ENCODE assay signal across 8 cellular contexts in the genomic region with DNA sequence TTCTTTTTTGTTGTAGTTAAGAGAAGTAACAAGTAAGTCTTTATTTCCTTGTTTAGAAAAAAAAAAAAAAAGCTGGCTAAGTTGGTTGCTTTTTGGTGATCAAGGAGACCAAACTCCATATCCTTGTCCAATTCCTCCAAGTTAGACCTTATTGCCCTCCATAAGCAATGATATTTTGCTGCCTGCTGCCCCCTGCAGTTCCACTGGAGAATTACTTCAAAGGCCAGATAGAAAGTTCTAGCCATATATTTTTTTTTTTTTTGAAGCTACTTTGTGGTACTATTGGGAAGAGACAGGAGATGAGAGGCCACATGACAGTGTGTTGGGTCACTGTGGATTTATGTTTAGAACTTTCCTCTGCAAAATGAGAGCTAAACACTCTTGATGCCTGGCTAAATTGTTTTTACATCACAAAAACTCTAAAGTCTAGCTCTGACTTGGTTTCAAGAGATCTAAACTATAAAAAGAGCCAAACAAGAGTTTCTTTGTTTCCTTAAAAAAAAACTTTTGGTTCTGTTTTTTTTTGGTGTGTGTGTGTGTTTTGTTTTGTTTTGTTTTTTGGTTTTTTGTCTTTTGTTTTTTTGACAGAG.
A peak's percentile ranks its signal among the peaks of the same experiment; 100 is the strongest.
DNase-seq lines count a peak whose midpoint lies in the region; ATAC-seq, FAIRE-seq and TF ChIP-seq lines count a peak whose summit lies in the region.

No MANE protein-coding gene starts in this region.

- no peak for TF ChIP-seq POLR2A in prostate gland (IDR thresholded peaks at IDR 0.05)

- H3K4me1 Mint-ChIP-seq in CD4-positive, CD25-positive, alpha-beta regulatory T cell: peaks cover 0 to 3% (median 0%) of the 10 kb centered on the region in 4 donors
- no peaks in the 10 kb centered on the region for H3K4me1 Mint-ChIP-seq in astrocyte (ENCODE audit: low read depth, unreplicated experiment)

- intact Hi-C loops in prostate gland (cut with DNase I): no loop called here

- peak; percentile 74 for TF ChIP-seq CTCF in astrocyte (IDR thresholded peaks at IDR 0.05; ENCODE audit: insufficient read depth, low read depth, low read length)
- TF ChIP-seq CTCF in kidney epithelial cell (IDR thresholded peaks at IDR 0.05; ENCODE audit: insufficient read depth, low read length, poor library complexity, severe bottlenecking): peak; percentile 58
- peak in 1 of 4 experiments; percentile 32 for TF ChIP-seq CTCF in prostate gland (IDR thresholded peaks at IDR 0.05)

- no peak for FAIRE-seq in astrocyte (lab: Jason Lieb, UNC)

- no peaks in the 10 kb centered on the region for H4K20me1 ChIP-seq in astrocyte (ENCODE audit: insufficient read depth, low read length)

- no peak for ATAC-seq in CD4-positive, CD25-positive, alpha-beta regulatory T cell (ENCODE audit: low read depth in 2 of 2)
- ATAC-seq in GM21528 (IDR thresholded peaks at IDR 0.05; ENCODE audit: low FRiP score, unreplicated experiment) (peak; percentile 67), HG03469 (IDR thresholded peaks at IDR 0.05; ENCODE audit: unreplicated experiment) (no peak)

- H3K27ac ChIP-seq in CD4-positive, CD25-positive, alpha-beta regulatory T cell (ENCODE audit: insufficient read depth, low read length, poor library complexity, severe bottlenecking): no peak overlapping the region
- H3K27ac ChIP-seq in SJCRH30 (no peak overlapping the region), astrocyte (ENCODE audit: low read depth, low read length) (no peak overlapping the region), prostate gland (no peak overlapping the region)

- H3K9ac ChIP-seq in astrocyte (ENCODE audit: low read length): no peak overlapping the region

- no peak overlapping the region for H3K4me2 ChIP-seq in astrocyte (ENCODE audit: low read length)

- no peaks in the 10 kb centered on the region for H3K36me3 Mint-ChIP-seq in CD4-positive, CD25-positive, alpha-beta regulatory T cell
- peaks cover 3% of the 10 kb centered on the region for H3K36me3 Mint-ChIP-seq in astrocyte (ENCODE audit: low read depth, unreplicated experiment)

- no peak overlapping the region for H3K4me3 ChIP-seq in CD4-positive, CD25-positive, alpha-beta regulatory T cell (ENCODE audit: low read depth, low read length)
- no peak overlapping the region for H3K4me3 ChIP-seq in SJCRH30
- H3K4me3 ChIP-seq in astrocyte (ENCODE audit: insufficient read depth, low read depth, low read length): no peak overlapping the region
- H3K4me3 ChIP-seq in kidney epithelial cell (ENCODE audit: low read depth, low read length): no peak overlapping the region
- H3K4me3 ChIP-seq in prostate gland: no peak overlapping the region

- peaks cover 5% of the 10 kb centered on the region for H3K27me3 Mint-ChIP-seq in CD4-positive, CD25-positive, alpha-beta regulatory T cell
- H3K27me3 Mint-ChIP-seq in astrocyte (ENCODE audit: low read depth, unreplicated experiment): no peaks in the 10 kb centered on the region

- H3K9me3 ChIP-seq in CD4-positive, CD25-positive, alpha-beta regulatory T cell (ENCODE audit: control insufficient read depth in 2 of 2, low read length in 2 of 2): no peaks in the 10 kb centered on the region
- H3K9me3 ChIP-seq in SJCRH30 (replicated peaks) (peaks cover 10% of the 10 kb centered on the region), astrocyte (ENCODE audit: insufficient read depth, low read depth, low read length) (no peaks in the 10 kb centered on the region), prostate gland (no peaks in the 10 kb centered on the region)

- DNase-seq in CD4-positive, CD25-positive, alpha-beta regulatory T cell: peak in 2 of 3 donors; percentile 11 to 52
- peak; percentile 69 to 89 for DNase-seq in SJCRH30
- no peak for DNase-seq in astrocyte (ENCODE audit: low read depth)
- no peak for DNase-seq in kidney epithelial cell (ENCODE audit: low read depth)
- peak; percentile 19 for DNase-seq in stimulated activated CD8-positive, alpha-beta memory T cell treated with anti-CD3 and anti-CD28 coated beads, Interleukin-7, amount 100 ng/mL, for 24 hours (ENCODE audit: low read depth)
- no peak for DNase-seq in prostate gland (ENCODE audit: low spot score)

- H3K27me3 ChIP-seq in CD4-positive, CD25-positive, alpha-beta regulatory T cell (ENCODE audit: control insufficient read depth, insufficient read depth, low read length): no peaks in the 10 kb centered on the region
- no peaks in the 10 kb centered on the region for H3K27me3 ChIP-seq in SJCRH30
- no peaks in the 10 kb centered on the region for H3K27me3 ChIP-seq in astrocyte (ENCODE audit: insufficient read depth, low read length)
- H3K27me3 ChIP-seq in kidney epithelial cell (ENCODE audit: control insufficient read depth, insufficient read depth, low read length): no peaks in the 10 kb centered on the region
- H3K27me3 ChIP-seq in prostate gland (replicated peaks; ENCODE audit: insufficient read depth): no peaks in the 10 kb centered on the region

- no peaks in the 10 kb centered on the region for H3K9me3 Mint-ChIP-seq in CD4-positive, CD25-positive, alpha-beta regulatory T cell
- H3K9me3 Mint-ChIP-seq in astrocyte (ENCODE audit: unreplicated experiment): peaks cover 1% of the 10 kb centered on the region

- H3K36me3 ChIP-seq in CD4-positive, CD25-positive, alpha-beta regulatory T cell (ENCODE audit: control insufficient read depth, insufficient read depth, low read length): no peaks in the 10 kb centered on the region
- H3K36me3 ChIP-seq in SJCRH30 (no peaks in the 10 kb centered on the region; the same call in 1 of the 2 replicates), astrocyte (ENCODE audit: insufficient read depth, low read length) (peaks cover 9% of the 10 kb centered on the region), kidney epithelial cell (ENCODE audit: control insufficient read depth, insufficient read depth, low read length) (no peaks in the 10 kb centered on the region), prostate gland (no peaks in the 10 kb centered on the region)

- H3K79me2 ChIP-seq in astrocyte (ENCODE audit: insufficient read depth, low read length): no peaks in the 10 kb centered on the region

- H3K27ac Mint-ChIP-seq in CD4-positive, CD25-positive, alpha-beta regulatory T cell: no peak overlapping the region
- no peak overlapping the region for H3K27ac Mint-ChIP-seq in astrocyte (ENCODE audit: unreplicated experiment)

- no peaks in the 10 kb centered on the region for H3K4me1 ChIP-seq in CD4-positive, CD25-positive, alpha-beta regulatory T cell (ENCODE audit: control insufficient read depth, insufficient read depth, low read length, poor library complexity, severe bottlenecking)
- H3K4me1 ChIP-seq in SJCRH30 (no peaks in the 10 kb centered on the region), astrocyte (ENCODE audit: insufficient read depth, low read length) (no peaks in the 10 kb centered on the region), prostate gland (replicated peaks) (no peaks in the 10 kb centered on the region)

- no peak overlapping the region for H2AFZ ChIP-seq in astrocyte (ENCODE audit: low read depth, low read length)

- H3K4me3 Mint-ChIP-seq in CD4-positive, CD25-positive, alpha-beta regulatory T cell: no peak overlapping the region
- H3K4me3 Mint-ChIP-seq in astrocyte (ENCODE audit: unreplicated experiment): no peak overlapping the region

Comparison
In these comparisons a context has a peak if more than half of its experiments do, and no peak if none do; other contexts are left out.
1. DNase-seq: peak in CD4-positive, CD25-positive, alpha-beta regulatory T cell (2 of 3), SJCRH30 (2 of 2) and stimulated activated CD8-positive, alpha-beta memory T cell treated with anti-CD3 and anti-CD28 coated beads, Interleukin-7, amount 100 ng/mL, for 24 hours (single experiment); none in astrocyte (single experiment), kidney epithelial cell (single experiment) and prostate gland (single experiment).